ENCODE assay signal across 8 cellular contexts in the genomic region with DNA sequence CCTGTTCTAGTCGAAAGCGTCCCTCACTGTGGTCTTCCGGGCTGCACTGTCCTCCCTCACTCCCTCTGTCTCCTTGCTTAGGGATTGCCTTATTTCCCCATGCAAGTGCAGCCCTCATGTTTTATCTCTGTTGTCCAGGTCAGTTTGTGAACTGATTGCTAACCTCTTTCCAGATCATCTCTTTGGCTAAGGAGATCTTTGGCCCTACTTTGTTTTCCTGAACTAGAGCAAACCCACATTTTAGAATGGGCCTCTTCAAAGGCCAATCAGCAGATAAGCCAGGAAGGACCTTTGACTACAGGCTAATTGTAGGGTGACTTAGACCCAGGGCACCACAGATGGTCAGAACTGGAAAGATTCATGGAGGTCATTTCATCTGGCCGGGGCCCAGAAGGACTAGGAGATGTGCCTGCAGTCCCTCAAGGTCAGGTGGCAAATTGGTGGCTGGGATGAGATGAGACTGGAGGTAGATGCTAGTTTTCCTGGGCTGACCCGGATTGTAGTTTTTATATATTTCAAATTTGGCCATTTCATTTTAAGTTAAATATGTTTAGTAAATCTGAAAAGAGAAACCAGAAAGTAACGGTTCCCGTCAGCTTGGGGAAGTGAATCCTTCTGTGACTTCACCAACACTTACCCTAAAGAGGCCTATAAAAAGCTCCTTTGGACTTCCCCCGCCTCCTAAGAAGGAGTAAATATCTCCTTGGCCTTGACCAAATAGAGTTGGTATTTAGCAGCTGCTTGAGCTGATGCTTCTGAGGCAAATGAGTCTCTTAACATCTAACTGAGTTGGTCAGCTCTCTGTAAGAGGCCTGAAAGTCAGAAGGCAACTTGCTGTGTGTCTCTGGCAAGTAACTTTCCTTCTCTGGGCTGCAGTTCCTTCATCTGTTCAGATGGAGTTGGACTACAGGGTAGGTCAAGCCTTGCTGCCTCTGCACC.
DNase-seq lines count a peak whose midpoint lies in the region; ATAC-seq and TF ChIP-seq lines count a peak whose summit lies in the region.

No MANE protein-coding gene starts in this region.

- DNase-seq in GM10266 (ENCODE audit: extremely low spot score) (peak; percentile 70), caudate nucleus (lab: John Stamatoyannopoulos, UW) (no peak), superior temporal gyrus (ENCODE audit: extremely low spot score) (peak; percentile 27), AG20443 (ENCODE audit: low spot score) (no peak), kidney glomerular epithelial cell (lab: John Stamatoyannopoulos, UW) (no peak), glomerular visceral epithelial cell (ENCODE audit: extremely low spot score) (no peak)

- ATAC-seq in GM19463 (IDR thresholded peaks at IDR 0.05; ENCODE audit: unreplicated experiment) (peak; percentile 60), HG03469 (IDR thresholded peaks at IDR 0.05; ENCODE audit: unreplicated experiment) (peak; percentile 40)

- TF ChIP-seq CTCF in GM10266 (IDR thresholded peaks at IDR 0.05; ENCODE audit: control insufficient read depth, insufficient read depth, low read depth, missing control alignments) = no peak

- H3K27ac ChIP-seq in caudate nucleus (ENCODE audit: low read depth, low read length) = peak overlapping the region; percentile 73

Comparison
In these comparisons a context has a peak if more than half of its experiments do, and no peak if none do; other contexts are left out.
1. DNase-seq: peak in GM10266 (single experiment) and superior temporal gyrus (single experiment); none in caudate nucleus (0 of 61), AG20443 (single experiment), kidney glomerular epithelial cell (single experiment) and glomerular visceral epithelial cell (single experiment).